13 cellular contexts compared by ENCODE assay signal in the genomic region with DNA sequence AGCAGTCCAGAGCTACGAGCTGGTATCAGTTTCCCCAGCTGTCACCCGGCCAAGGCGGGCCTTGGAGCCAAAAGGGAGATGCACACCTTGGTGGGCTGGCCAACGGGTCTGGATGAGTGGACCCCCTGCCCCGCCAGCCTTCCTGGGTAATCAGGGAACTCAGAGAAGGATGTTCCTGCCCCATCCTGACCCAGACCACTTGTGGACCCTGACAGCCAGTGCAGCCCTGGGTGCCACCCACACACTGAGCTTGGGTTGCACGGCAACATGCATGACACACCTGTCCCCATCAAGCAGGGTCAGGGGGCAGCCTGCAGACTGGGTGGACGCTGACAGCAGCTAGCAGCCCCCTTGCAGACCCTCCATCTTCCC. TPM values are rescaled to one million over a fixed set of nuclear protein-coding genes. Genes with fewer than 3 reads are reported as not detected.
DNase-seq lines count a peak whose midpoint lies in the region; ATAC-seq and TF ChIP-seq lines count a peak whose summit lies in the region.
"Had no signal": no experiment of that assay in that cellular context is flagged by ENCODE, and none has a peak within 500 bp of the region (broad histone marks: within the 10 kb centered on the region; RNA-seq: fewer than 3 reads in every experiment).

No MANE protein-coding gene starts in this region.

- H3K79me2 ChIP-seq in mammary epithelial cell (ENCODE audit: insufficient read depth, low read length) = peaks cover 45% of the 10 kb centered on the region

- no peak for ATAC-seq in CD4-positive, CD25-positive, alpha-beta regulatory T cell (ENCODE audit: low read depth in 2 of 2)
- ATAC-seq in natural killer cell = no peak
- no peak for ATAC-seq in HG02763 (IDR thresholded peaks at IDR 0.05; ENCODE audit: unreplicated experiment)

- 45% methylated on average over 6 of the region's 7 CpGs for WGBS in mammary epithelial cell (ENCODE audit: low coverage, missing lambda C conversion rate)

- peak overlapping the region; percentile 88 to 94 (median 94) for H3K4me3 Mint-ChIP-seq in CD4-positive, CD25-positive, alpha-beta regulatory T cell
- H3K4me3 Mint-ChIP-seq in natural killer cell = peak overlapping the region; percentile 93

- peaks cover 0 to 2% (median 0%) of the 10 kb centered on the region in 7 donors for H3K9me3 Mint-ChIP-seq in CD4-positive, CD25-positive, alpha-beta regulatory T cell
- H3K9me3 Mint-ChIP-seq in natural killer cell = no peaks in the 10 kb centered on the region

- H3K4me2 ChIP-seq in mammary epithelial cell (ENCODE audit: insufficient read depth, low read depth, low read length) = peak overlapping the region; percentile 97

- in situ Hi-C loops in mammary epithelial cell (cut with MboI; ENCODE audit: low sequenced_read_pairs in 2 of 2) = no loop called here

- CTCF ChIA-PET in mammary epithelial cell (lab: Charles Lee; ENCODE audit: low non-redundant PET) = no interaction called here

- no TSS peak for BruUV-seq in mammary epithelial cell (replicated peaks; lab: Mats Ljungman, UMichigan)

- TF ChIP-seq CTCF in mammary epithelial cell (conservative IDR thresholded peaks at IDR 0.05 in 1 of 2, IDR thresholded peaks at IDR 0.05 in 1 of 2; ENCODE audit: extremely low read depth in 1 of 2, insufficient read depth in 1 of 2, low read depth in 1 of 2, low read length in 2 of 2) = no peak
- no peak for TF ChIP-seq CTCF in natural killer cell (IDR thresholded peaks at IDR 0.05)

- intact Hi-C loops in mammary epithelial cell (cut with micrococcal nuclease) = no loop called here
- intact Hi-C loops in natural killer cell (cut with micrococcal nuclease) = no loop called here
- intact Hi-C loops in head of caudate nucleus (cut with DNase I) = no loop called here

- no peak overlapping the region for H3K4me3 ChIP-seq in CD4-positive, CD25-positive, alpha-beta regulatory T cell (ENCODE audit: low read depth, low read length)
- H3K4me3 ChIP-seq in HUES48 (ENCODE audit: low read depth, low read length) (peak overlapping the region; percentile 50), mammary epithelial cell (replicated peaks in 1 of 3; ENCODE audit: insufficient read depth in 1 of 3, low read depth in 2 of 3, low read length in 3 of 3) (no peak overlapping the region)

- H2AFZ ChIP-seq in mammary epithelial cell (ENCODE audit: low read depth, low read length) = no peak overlapping the region

- no peak overlapping the region for H3K27ac Mint-ChIP-seq in CD4-positive, CD25-positive, alpha-beta regulatory T cell
- H3K27ac Mint-ChIP-seq in natural killer cell = peak overlapping the region in 1 of 2 donors; percentile 94

- H3K27ac ChIP-seq in CD4-positive, CD25-positive, alpha-beta regulatory T cell (ENCODE audit: insufficient read depth, low read length, poor library complexity, severe bottlenecking) = no peak overlapping the region
- H3K27ac ChIP-seq in HUES48 (ENCODE audit: low read depth, low read length) (no peak overlapping the region), mammary epithelial cell (ENCODE audit: insufficient read depth, low read depth, low read length) (no peak overlapping the region)

- no peaks in the 10 kb centered on the region for H4K20me1 ChIP-seq in mammary epithelial cell (ENCODE audit: insufficient read depth, low read length)

- no peaks in the 10 kb centered on the region for H3K9me3 ChIP-seq in CD4-positive, CD25-positive, alpha-beta regulatory T cell (ENCODE audit: control insufficient read depth in 2 of 2, low read length in 2 of 2)
- H3K9me3 ChIP-seq in HUES48 (ENCODE audit: control insufficient read depth, insufficient read depth, low read length) (no peaks in the 10 kb centered on the region), mammary epithelial cell (replicated peaks; ENCODE audit: insufficient read depth, low read length) (no peaks in the 10 kb centered on the region)

- H3K27me3 ChIP-seq in CD4-positive, CD25-positive, alpha-beta regulatory T cell (ENCODE audit: control insufficient read depth, insufficient read depth, low read length) = peaks cover 16% of the 10 kb centered on the region
- peaks cover 47% of the 10 kb centered on the region for H3K27me3 ChIP-seq in HUES48 (ENCODE audit: control insufficient read depth, insufficient read depth, low read length)
- peaks cover 8% of the 10 kb centered on the region for H3K27me3 ChIP-seq in mammary epithelial cell (ENCODE audit: insufficient read depth, low read length)

- H3K27me3 Mint-ChIP-seq in CD4-positive, CD25-positive, alpha-beta regulatory T cell = peaks cover 36% of the 10 kb centered on the region
- H3K27me3 Mint-ChIP-seq in natural killer cell (ENCODE audit: low read depth in 2 of 2) = peaks cover 23 to 32% of the 10 kb centered on the region in 2 donors

- H3K4me1 ChIP-seq in CD4-positive, CD25-positive, alpha-beta regulatory T cell (ENCODE audit: control insufficient read depth, insufficient read depth, low read length, poor library complexity, severe bottlenecking) = peaks cover 37% of the 10 kb centered on the region
- peaks cover 30% of the 10 kb centered on the region for H3K4me1 ChIP-seq in HUES48 (ENCODE audit: control insufficient read depth, insufficient read depth, low read length)
- H3K4me1 ChIP-seq in mammary epithelial cell (ENCODE audit: insufficient read depth, low read length) = peaks cover 40% of the 10 kb centered on the region

- no peaks in the 10 kb centered on the region for H3K36me3 ChIP-seq in CD4-positive, CD25-positive, alpha-beta regulatory T cell (ENCODE audit: control insufficient read depth, insufficient read depth, low read length)
- H3K36me3 ChIP-seq in HUES48 (ENCODE audit: control insufficient read depth, insufficient read depth, low read length) (peaks cover 15% of the 10 kb centered on the region), mammary epithelial cell (ENCODE audit: insufficient read depth, low read length) (no peaks in the 10 kb centered on the region)

- peaks cover 0 to 41% (median 19%) of the 10 kb centered on the region in 4 donors for H3K4me1 Mint-ChIP-seq in CD4-positive, CD25-positive, alpha-beta regulatory T cell
- H3K4me1 Mint-ChIP-seq in natural killer cell = peaks cover 18 to 36% of the 10 kb centered on the region in 2 donors

- dilution Hi-C loops in mammary epithelial cell (cut with HindIII; ENCODE audit: low sequenced_read_pairs) = no loop called here

- H3K36me3 Mint-ChIP-seq in CD4-positive, CD25-positive, alpha-beta regulatory T cell = no peaks in the 10 kb centered on the region
- no peaks in the 10 kb centered on the region for H3K36me3 Mint-ChIP-seq in natural killer cell

- no peak for DNase-seq in CD4-positive, CD25-positive, alpha-beta regulatory T cell
- DNase-seq in mammary epithelial cell (no peak), natural killer cell (no peak), NCI-H345 (lab: John Stamatoyannopoulos, UW) (no peak), MV-4-11 (lab: John Stamatoyannopoulos, UW) (no peak), head of caudate nucleus (no peak)
- DNase-seq: activated CD4-positive, alpha-beta T cell treated with anti-CD3 and anti-CD28 coated beads for 1 hour; NCI-H1048; stimulated activated CD4-positive, alpha-beta T cell treated with anti-CD3 and anti-CD28 coated beads, Interleukin-4, amount 100 ng/mL, for 24 hours had no signal

- H3K9ac ChIP-seq in HUES48 (ENCODE audit: low read depth, low read length) (no peak overlapping the region), mammary epithelial cell (ENCODE audit: insufficient read depth, low read length) (no peak overlapping the region)

RNA-seq across cellular contexts. Expression of a gene that starts 8.6 kb away (rescaled TPM):
- total RNA-seq in CD4-positive, CD25-positive, alpha-beta regulatory T cell = 27.6 TPM
- 10 to 100 TPM; 38.9 to 62.9 (median 52.6) TPM for polyA plus RNA-seq in CD4-positive, CD25-positive, alpha-beta regulatory T cell
- total RNA-seq in mammary epithelial cell (100 to 1,000 TPM in 1 of 2 donors, 10 to 100 TPM in 1; 70.5 to 130 TPM), natural killer cell (10 to 100 TPM; 24.8 to 29.6 (median 26.9) TPM)
- polyA plus RNA-seq in mammary epithelial cell = 74.2 TPM
- polyA minus RNA-seq in mammary epithelial cell = 145 TPM

RNA-seq across cellular contexts. Expression of a gene that starts 19.8 kb away (rescaled TPM):
- total RNA-seq in CD4-positive, CD25-positive, alpha-beta regulatory T cell = not detected
- polyA plus RNA-seq in CD4-positive, CD25-positive, alpha-beta regulatory T cell = not detected
- not detected for total RNA-seq in mammary epithelial cell
- polyA plus RNA-seq in mammary epithelial cell = not detected
- not detected for polyA minus RNA-seq in mammary epithelial cell
- not detected for total RNA-seq in natural killer cell
- total RNA-seq: urinary bladder had no signal
- polyA plus RNA-seq: neural cell, urinary bladder had no signal

RNA-seq across cellular contexts. Expression of a gene that starts 25.5 kb away (rescaled TPM):
- 47.3 TPM for total RNA-seq in CD4-positive, CD25-positive, alpha-beta regulatory T cell
- polyA plus RNA-seq in CD4-positive, CD25-positive, alpha-beta regulatory T cell = 10 to 100 TPM in 3 of 4 donors, 1 to 10 TPM in 1; 10.0 to 12.5 (median 11.2) TPM
- total RNA-seq in mammary epithelial cell = 10 to 100 TPM; 12.0 to 17.6 TPM
- 14.6 TPM for polyA plus RNA-seq in mammary epithelial cell
- 8.0 TPM for polyA minus RNA-seq in mammary epithelial cell
- 10 to 100 TPM; 47.6 to 51.6 (median 47.7) TPM for total RNA-seq in natural killer cell

RNA-seq across cellular contexts. Expression of a gene that starts 38.8 kb away (rescaled TPM):
- not detected for total RNA-seq in CD4-positive, CD25-positive, alpha-beta regulatory T cell
- not detected for polyA plus RNA-seq in CD4-positive, CD25-positive, alpha-beta regulatory T cell
- under 1 TPM in 1 of 2 donors, not detected in 1; 0.16 TPM for total RNA-seq in mammary epithelial cell
- polyA plus RNA-seq in mammary epithelial cell = not detected
- polyA minus RNA-seq in mammary epithelial cell = not detected
- not detected for total RNA-seq in natural killer cell
- total RNA-seq: urinary bladder had no signal
- polyA plus RNA-seq: neural cell had no signal

RNA-seq across cellular contexts. Expression of a gene that starts 47.7 kb away (rescaled TPM):
- 58.4 TPM for total RNA-seq in CD4-positive, CD25-positive, alpha-beta regulatory T cell
- polyA plus RNA-seq in CD4-positive, CD25-positive, alpha-beta regulatory T cell = 10 to 100 TPM; 51.8 to 75.2 (median 57.2) TPM
- total RNA-seq in mammary epithelial cell (10 to 100 TPM; 66.1 to 80.9 TPM), natural killer cell (10 to 100 TPM; 27.5 to 44.1 (median 41.3) TPM)
- polyA plus RNA-seq in mammary epithelial cell = 66.8 TPM
- polyA minus RNA-seq in mammary epithelial cell = 107 TPM
